ENCODE assay signal across 1 cellular context in genomic region chr7:106485031-106485551, GRCh38.
TF ChIP-seq lines count a peak whose summit lies in the region.

No MANE protein-coding gene starts in this region.

TF ChIP-seq in GM23338, 12 proteins besides CTCF, POLR2A, EP300 and RAD21 (continued from another document):
- TF ChIP-seq ZNF462 (CRISPR knock-in tag; IDR thresholded peaks at IDR 0.05) (no peak), CREB1 (CRISPR knock-in tag; IDR thresholded peaks at IDR 0.05; ENCODE audit: low read depth) (no peak), EZH2 (IDR thresholded peaks at IDR 0.05; ENCODE audit: low read depth, unreplicated experiment) (no peak)
